8 cellular contexts compared by ENCODE assay signal in the genomic region with DNA sequence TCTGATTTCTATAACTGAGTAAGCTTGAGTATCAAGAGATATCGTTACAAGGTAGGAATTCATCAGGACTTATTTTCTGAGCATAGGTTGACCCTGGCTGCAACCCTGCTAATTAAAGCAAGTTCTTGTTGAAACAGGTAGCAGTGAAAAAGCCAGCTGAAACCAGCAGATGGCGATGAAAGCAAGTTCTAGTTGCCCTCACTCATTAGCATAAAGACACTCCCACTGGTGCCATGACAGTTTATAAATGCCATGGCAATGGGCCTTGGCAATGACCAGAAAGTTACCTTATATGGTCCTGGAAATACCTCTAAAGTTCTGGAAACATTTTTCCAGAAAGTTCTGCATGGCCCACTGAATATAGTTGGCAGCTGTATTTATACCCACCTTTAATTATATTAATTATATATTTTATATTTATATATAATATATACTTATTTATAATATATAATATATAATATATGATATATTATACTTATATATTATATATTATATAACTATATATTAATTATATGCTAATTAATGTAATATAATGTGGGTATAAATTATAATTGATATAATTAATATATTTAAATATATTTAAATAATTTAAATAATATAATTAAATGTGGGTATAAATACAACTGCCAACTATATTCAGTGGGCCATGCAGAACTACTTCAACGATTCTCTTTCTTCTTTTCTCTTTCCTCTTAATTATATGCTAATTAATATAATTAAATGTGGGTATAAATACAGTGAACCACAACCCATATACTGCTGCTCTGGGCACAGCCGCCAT.
DNase-seq lines count a peak whose midpoint lies in the region; ATAC-seq, FAIRE-seq and TF ChIP-seq lines count a peak whose summit lies in the region.

No MANE protein-coding gene starts in this region.

- no peak for TF ChIP-seq POLR2A in vagina (IDR thresholded peaks at IDR 0.05)
- TF ChIP-seq POLR2A in GM12892 (IDR thresholded peaks at IDR 0.05; ENCODE audit: low read depth, low read length), result no peak

- H3K27me3 ChIP-seq in vagina, result no peaks in the 10 kb centered on the region

- intact Hi-C loops in vagina (cut with DNase I), result no loop called here

- no peak overlapping the region for H3K4me3 ChIP-seq in vagina

- peak; percentile 14 for DNase-seq in stimulated activated CD4-positive, alpha-beta T cell treated with anti-CD3 and anti-CD28 coated beads, Interleukin-15, amount 100 ng/mL, for 24 hours
- DNase-seq in stimulated activated CD4-positive, alpha-beta T cell treated with anti-CD3 and anti-CD28 coated beads, Interleukin-4, amount 100 ng/mL, for 24 hours, result no peak
- DNase-seq in NOMO-1 (lab: John Stamatoyannopoulos, UW; ENCODE audit: unreplicated experiment in 2 of 2), result peak; percentile 26 to 41
- DNase-seq in epithelial cell of prostate (ENCODE audit: low read depth, low spot score), result peak; percentile 14
- DNase-seq in vagina (ENCODE audit: extremely low spot score in 2 of 2), result no peak
- no peak for DNase-seq in superior temporal gyrus (ENCODE audit: extremely low spot score)
- no peak for DNase-seq in GM12892 (ENCODE audit: insufficient read length)

- no peak overlapping the region for H3K27ac ChIP-seq in epithelial cell of prostate
- no peak overlapping the region for H3K27ac ChIP-seq in vagina

- H3K4me1 ChIP-seq in vagina, result no peaks in the 10 kb centered on the region

- H3K9me3 ChIP-seq in vagina, result no peaks in the 10 kb centered on the region

- no peak for TF ChIP-seq CTCF in vagina (IDR thresholded peaks at IDR 0.05)

- H3K36me3 ChIP-seq in vagina, result no peaks in the 10 kb centered on the region

- no peak for FAIRE-seq in GM12892 (lab: Jason Lieb, UNC)

- ATAC-seq in HG03159 (IDR thresholded peaks at IDR 0.05; ENCODE audit: unreplicated experiment), result peak; percentile 90

Comparison
In these comparisons a context has a peak if more than half of its experiments do, and no peak if none do; other contexts are left out.
1. DNase-seq: peak in stimulated activated CD4-positive, alpha-beta T cell treated with anti-CD3 and anti-CD28 coated beads, Interleukin-15, amount 100 ng/mL, for 24 hours (single experiment), NOMO-1 (2 of 2) and epithelial cell of prostate (single experiment); none in stimulated activated CD4-positive, alpha-beta T cell treated with anti-CD3 and anti-CD28 coated beads, Interleukin-4, amount 100 ng/mL, for 24 hours (single experiment), vagina (0 of 2), superior temporal gyrus (single experiment) and GM12892 (single experiment).